ENCODE assay signal across 14 cellular contexts in genomic region chr6:470901-471448, GRCh38.
DNase-seq lines count a peak whose midpoint lies in the region; ATAC-seq lines count a peak whose summit lies in the region.
"Had no signal": no experiment of that assay in that cellular context is flagged by ENCODE, and none has a peak within 500 bp of the region (broad histone marks: within the 10 kb centered on the region; RNA-seq: fewer than 3 reads in every experiment).

No MANE protein-coding gene starts in this region.

- H3K4me1 Mint-ChIP-seq in naive B cell: peaks cover 22 to 41% (median 33%) of the 10 kb centered on the region in 3 donors

- H3K27ac Mint-ChIP-seq in naive B cell: peak overlapping the region in 2 of 6 donors; percentile 34 to 88
- H3K27ac Mint-ChIP-seq: activated CD4-positive, alpha-beta T cell treated with anti-CD3 and anti-CD28 coated beads, Interleukin-2, amount 10 ng/mL, durations not matched to agents 7 days and 5 days; brain; T-helper 1 cell treated with Interleukin-12 subunit alpha and Interleukin-12 subunit beta and Interleukin-4 antibody, amounts not matched to agents 30 μg/mL and 1 μg/mL, for 36 hours had no signal

- H3K4me3 Mint-ChIP-seq in naive B cell: peak overlapping the region in 7 of 8 donors; percentile 16 to 80 (median 54)
- H3K4me3 Mint-ChIP-seq: activated CD4-positive, alpha-beta T cell treated with anti-CD3 and anti-CD28 coated beads, Interleukin-2, amount 10 ng/mL, durations not matched to agents 7 days and 5 days; brain; CD4-positive, CD25-positive, alpha-beta regulatory T cell; T-helper 1 cell treated with Interleukin-12 subunit alpha and Interleukin-12 subunit beta and Interleukin-4 antibody, amounts not matched to agents 30 μg/mL and 1 μg/mL, for 36 hours had no signal

- H3K36me3 Mint-ChIP-seq in naive B cell: no peaks in the 10 kb centered on the region
- H3K36me3 Mint-ChIP-seq: brain; CD4-positive, CD25-positive, alpha-beta regulatory T cell had no signal

- peak; percentile 25 for DNase-seq in naive B cell
- DNase-seq in activated effector memory CD4-positive, alpha-beta T cell treated with anti-CD3 and anti-CD28 coated beads, Interleukin-2, amount 50 U/mL, for 16 hours: no peak
- DNase-seq in iPS-NIHi7 (ENCODE audit: extremely low spot score): no peak
- DNase-seq: activated CD4-positive, alpha-beta T cell treated with anti-CD3 and anti-CD28 coated beads, Interleukin-2, amount 10 ng/mL, durations not matched to agents 7 days and 5 days; activated effector memory CD4-positive, alpha-beta T cell treated with Interleukin-2 at 50 U/mL for 16 hours; CD4-positive, CD25-positive, alpha-beta regulatory T cell; NCI-H510A treated with DMSO at 0.1 percent for 48 hours; substantia nigra had no signal

- H3K27me3 Mint-ChIP-seq in naive B cell: peaks cover 1 to 8% (median 7%) of the 10 kb centered on the region in 3 donors

- H3K9me3 Mint-ChIP-seq in naive B cell: peaks cover 0 to 2% (median 0%) of the 10 kb centered on the region in 7 donors
- H3K9me3 Mint-ChIP-seq: activated CD4-positive, alpha-beta T cell treated with anti-CD3 and anti-CD28 coated beads, Interleukin-2, amount 10 ng/mL, durations not matched to agents 7 days and 5 days; T-helper 1 cell treated with Interleukin-12 subunit alpha and Interleukin-12 subunit beta and Interleukin-4 antibody, amounts not matched to agents 30 μg/mL and 1 μg/mL, for 36 hours had no signal

- ATAC-seq in GM18868 (IDR thresholded peaks at IDR 0.05; ENCODE audit: unreplicated experiment): peak; percentile 48
- ATAC-seq in GM21737 (IDR thresholded peaks at IDR 0.05; ENCODE audit: unreplicated experiment): peak; percentile 42
- peak; percentile 45 for ATAC-seq in HG03442 (IDR thresholded peaks at IDR 0.05; ENCODE audit: unreplicated experiment)
- ATAC-seq in naive B cell (ENCODE audit: low read depth in 2 of 2): peak; percentile 49 to 78
- ATAC-seq in GM19395 (IDR thresholded peaks at IDR 0.05; ENCODE audit: unreplicated experiment): no peak
